In the genomic region with DNA sequence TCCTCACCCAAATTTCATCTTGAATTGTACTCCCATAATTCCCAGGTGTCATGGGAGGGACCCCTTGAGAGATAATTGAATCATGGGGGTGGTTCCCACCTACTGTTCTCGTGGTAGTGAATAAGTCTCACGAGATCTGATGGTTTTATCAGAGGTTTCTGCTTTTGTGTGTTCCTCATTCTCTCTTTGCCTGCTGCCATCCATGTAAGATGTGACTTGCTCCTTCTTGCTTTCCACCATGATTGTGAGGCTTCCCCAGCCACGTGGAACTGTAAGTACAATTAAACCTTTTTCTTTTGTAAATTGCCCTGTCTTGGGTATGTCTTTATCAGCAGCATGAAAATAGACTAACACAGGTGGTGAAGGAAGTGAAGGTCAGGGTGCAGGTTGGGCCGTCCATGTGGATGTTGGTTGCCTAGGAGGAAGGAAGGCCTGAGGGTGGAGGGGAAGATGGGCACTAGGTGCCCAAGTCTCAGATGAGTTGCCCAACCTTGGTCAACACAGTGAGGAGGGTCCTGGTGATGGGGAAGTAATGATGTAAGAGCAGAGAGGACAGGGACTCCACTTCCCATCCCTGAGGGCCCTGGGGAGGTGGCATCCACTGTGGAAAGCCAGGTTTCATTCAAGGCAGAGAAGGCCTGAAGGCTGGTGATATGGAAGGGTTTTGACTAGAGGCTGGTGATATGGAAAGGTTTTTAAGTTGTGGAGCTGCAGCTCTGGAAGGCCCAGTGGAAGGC, we compare ENCODE assay signal across 24 cellular contexts.
"Had no signal": no experiment of that assay in that cellular context is flagged by ENCODE, and none has a peak within 500 bp of the region (broad histone marks: within the 10 kb centered on the region; RNA-seq: fewer than 3 reads in every experiment).

No MANE protein-coding gene starts in this region.

- DNase-seq: heart left ventricle; hypothalamus; immature natural killer cell; left ventricle myocardium inferior; mesendoderm; naive B cell; natural killer cell; nephron progenitor cell; psoas muscle; right lobe of liver; stimulated activated CD4-positive, alpha-beta T cell treated with anti-CD3 and anti-CD28 coated beads, Interleukin-1b, Interleukin-23, amount 100 ng/mL, for 48 hours; stimulated activated CD4-positive, alpha-beta T cell treated with anti-CD3 and anti-CD28 coated beads, Interleukin-2, amount 100 ng/mL, for 48 hours; stimulated activated CD4-positive, alpha-beta T cell treated with anti-CD3 and anti-CD28 coated beads, Interleukin-4, amount 100 ng/mL, for 4 hours; stimulated activated CD8-positive, alpha-beta memory T cell treated with anti-CD3 and anti-CD28 coated beads, Interleukin-4, amount 100 ng/mL, for 48 hours; stimulated activated naive CD8-positive, alpha-beta T cell treated with anti-CD3 and anti-CD28 coated beads, Interleukin-15, Interleukin-2, amounts not matched to agents 100 U/mL and 50 U/mL, for 24 hours; stomach; testis; thyroid gland; transverse colon; upper lobe of right lung; uterus had no signal

- H3K27ac Mint-ChIP-seq: immature natural killer cell; mesothelial cell of epicardium; natural killer cell; nephron progenitor cell; neural progenitor cell; stimulated activated memory B cell treated with anti-CD40 and anti-IgM and Interleukin-4, amounts not matched to agents 10 μg/mL and 1 μg/mL and 100 μg/mL, for 72 hours had no signal

- H3K4me3 Mint-ChIP-seq: immature natural killer cell; mesothelial cell of epicardium; naive B cell; natural killer cell; nephron progenitor cell; neural progenitor cell; stimulated activated memory B cell treated with anti-CD40 and anti-IgM and Interleukin-4, amounts not matched to agents 10 μg/mL and 1 μg/mL and 100 μg/mL, for 72 hours had no signal

- H3K36me3 Mint-ChIP-seq: immature natural killer cell, mesothelial cell of epicardium, natural killer cell, neural progenitor cell had no signal

- ATAC-seq: heart left ventricle; natural killer cell; psoas muscle; right lobe of liver; stimulated activated memory B cell treated with anti-CD40 and anti-IgM and Interleukin-4, amounts not matched to agents 10 μg/mL and 1 μg/mL and 100 μg/mL, for 72 hours; stimulated activated naive CD8-positive, alpha-beta T cell treated with anti-CD3 and anti-CD28 coated beads, Interleukin-15, Interleukin-2, amounts not matched to agents 100 U/mL and 50 U/mL, for 24 hours; upper lobe of right lung had no signal

- H3K9me3 Mint-ChIP-seq: natural killer cell had no signal

- H3K4me1 Mint-ChIP-seq: immature natural killer cell; naive B cell; natural killer cell; stimulated activated memory B cell treated with anti-CD40 and anti-IgM and Interleukin-4, amounts not matched to agents 10 μg/mL and 1 μg/mL and 100 μg/mL, for 72 hours had no signal
